1 cellular context compared by ENCODE assay signal in the genomic region with DNA sequence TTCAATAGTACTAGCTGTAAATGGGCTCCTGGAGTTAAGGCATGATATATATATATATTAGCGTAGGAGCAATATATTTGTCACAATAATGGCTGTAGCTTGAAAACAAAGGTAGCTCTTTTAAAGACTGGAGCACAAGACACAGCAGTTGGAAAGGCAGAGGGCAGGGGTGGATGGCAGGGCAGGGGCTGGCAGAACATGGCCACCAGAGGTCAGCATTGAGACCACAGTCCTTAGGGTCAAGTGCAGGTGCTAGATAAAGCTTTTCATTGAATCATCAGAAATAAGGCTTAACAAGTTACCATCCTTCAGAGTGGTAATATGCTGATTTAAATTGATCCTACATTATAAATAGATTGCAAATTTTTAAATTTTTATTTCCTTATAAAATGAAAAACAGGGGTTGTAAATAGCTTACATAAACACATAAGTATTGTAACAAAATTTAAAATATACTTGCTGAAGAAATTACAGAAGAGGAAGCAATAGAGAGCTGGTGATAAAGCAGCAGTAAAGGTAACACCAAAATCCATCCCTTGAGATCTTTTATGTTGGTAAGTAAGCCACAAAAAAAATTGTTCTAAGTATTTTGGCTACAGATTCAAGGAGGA.
TF ChIP-seq lines count a peak whose summit lies in the region.

No MANE protein-coding gene starts in this region.

TF ChIP-seq in WTC11, 78 proteins besides CTCF, POLR2A, EP300 and RAD21 (continued from another document):
- TF ChIP-seq, protein P1, sequence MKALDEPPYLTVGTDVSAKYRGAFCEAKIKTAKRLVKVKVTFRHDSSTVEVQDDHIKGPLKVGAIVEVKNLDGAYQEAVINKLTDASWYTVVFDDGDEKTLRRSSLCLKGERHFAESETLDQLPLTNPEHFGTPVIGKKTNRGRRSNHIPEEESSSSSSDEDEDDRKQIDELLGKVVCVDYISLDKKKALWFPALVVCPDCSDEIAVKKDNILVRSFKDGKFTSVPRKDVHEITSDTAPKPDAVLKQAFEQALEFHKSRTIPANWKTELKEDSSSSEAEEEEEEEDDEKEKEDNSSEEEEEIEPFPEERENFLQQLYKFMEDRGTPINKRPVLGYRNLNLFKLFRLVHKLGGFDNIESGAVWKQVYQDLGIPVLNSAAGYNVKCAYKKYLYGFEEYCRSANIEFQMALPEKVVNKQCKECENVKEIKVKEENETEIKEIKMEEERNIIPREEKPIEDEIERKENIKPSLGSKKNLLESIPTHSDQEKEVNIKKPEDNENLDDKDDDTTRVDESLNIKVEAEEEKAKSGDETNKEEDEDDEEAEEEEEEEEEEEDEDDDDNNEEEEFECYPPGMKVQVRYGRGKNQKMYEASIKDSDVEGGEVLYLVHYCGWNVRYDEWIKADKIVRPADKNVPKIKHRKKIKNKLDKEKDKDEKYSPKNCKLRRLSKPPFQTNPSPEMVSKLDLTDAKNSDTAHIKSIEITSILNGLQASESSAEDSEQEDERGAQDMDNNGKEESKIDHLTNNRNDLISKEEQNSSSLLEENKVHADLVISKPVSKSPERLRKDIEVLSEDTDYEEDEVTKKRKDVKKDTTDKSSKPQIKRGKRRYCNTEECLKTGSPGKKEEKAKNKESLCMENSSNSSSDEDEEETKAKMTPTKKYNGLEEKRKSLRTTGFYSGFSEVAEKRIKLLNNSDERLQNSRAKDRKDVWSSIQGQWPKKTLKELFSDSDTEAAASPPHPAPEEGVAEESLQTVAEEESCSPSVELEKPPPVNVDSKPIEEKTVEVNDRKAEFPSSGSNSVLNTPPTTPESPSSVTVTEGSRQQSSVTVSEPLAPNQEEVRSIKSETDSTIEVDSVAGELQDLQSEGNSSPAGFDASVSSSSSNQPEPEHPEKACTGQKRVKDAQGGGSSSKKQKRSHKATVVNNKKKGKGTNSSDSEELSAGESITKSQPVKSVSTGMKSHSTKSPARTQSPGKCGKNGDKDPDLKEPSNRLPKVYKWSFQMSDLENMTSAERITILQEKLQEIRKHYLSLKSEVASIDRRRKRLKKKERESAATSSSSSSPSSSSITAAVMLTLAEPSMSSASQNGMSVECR (CRISPR knock-in tag; IDR thresholded peaks at IDR 0.05; ENCODE audit: borderline replicate concordance): no peak
- TF ChIP-seq, protein P2, sequence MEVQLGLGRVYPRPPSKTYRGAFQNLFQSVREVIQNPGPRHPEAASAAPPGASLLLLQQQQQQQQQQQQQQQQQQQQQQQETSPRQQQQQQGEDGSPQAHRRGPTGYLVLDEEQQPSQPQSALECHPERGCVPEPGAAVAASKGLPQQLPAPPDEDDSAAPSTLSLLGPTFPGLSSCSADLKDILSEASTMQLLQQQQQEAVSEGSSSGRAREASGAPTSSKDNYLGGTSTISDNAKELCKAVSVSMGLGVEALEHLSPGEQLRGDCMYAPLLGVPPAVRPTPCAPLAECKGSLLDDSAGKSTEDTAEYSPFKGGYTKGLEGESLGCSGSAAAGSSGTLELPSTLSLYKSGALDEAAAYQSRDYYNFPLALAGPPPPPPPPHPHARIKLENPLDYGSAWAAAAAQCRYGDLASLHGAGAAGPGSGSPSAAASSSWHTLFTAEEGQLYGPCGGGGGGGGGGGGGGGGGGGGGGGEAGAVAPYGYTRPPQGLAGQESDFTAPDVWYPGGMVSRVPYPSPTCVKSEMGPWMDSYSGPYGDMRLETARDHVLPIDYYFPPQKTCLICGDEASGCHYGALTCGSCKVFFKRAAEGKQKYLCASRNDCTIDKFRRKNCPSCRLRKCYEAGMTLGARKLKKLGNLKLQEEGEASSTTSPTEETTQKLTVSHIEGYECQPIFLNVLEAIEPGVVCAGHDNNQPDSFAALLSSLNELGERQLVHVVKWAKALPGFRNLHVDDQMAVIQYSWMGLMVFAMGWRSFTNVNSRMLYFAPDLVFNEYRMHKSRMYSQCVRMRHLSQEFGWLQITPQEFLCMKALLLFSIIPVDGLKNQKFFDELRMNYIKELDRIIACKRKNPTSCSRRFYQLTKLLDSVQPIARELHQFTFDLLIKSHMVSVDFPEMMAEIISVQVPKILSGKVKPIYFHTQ (CRISPR knock-in tag; IDR thresholded peaks at IDR 0.05): no peak
- no peak for TF ChIP-seq GABPB1 (CRISPR knock-in tag; IDR thresholded peaks at IDR 0.05)
- TF ChIP-seq, protein P3, sequence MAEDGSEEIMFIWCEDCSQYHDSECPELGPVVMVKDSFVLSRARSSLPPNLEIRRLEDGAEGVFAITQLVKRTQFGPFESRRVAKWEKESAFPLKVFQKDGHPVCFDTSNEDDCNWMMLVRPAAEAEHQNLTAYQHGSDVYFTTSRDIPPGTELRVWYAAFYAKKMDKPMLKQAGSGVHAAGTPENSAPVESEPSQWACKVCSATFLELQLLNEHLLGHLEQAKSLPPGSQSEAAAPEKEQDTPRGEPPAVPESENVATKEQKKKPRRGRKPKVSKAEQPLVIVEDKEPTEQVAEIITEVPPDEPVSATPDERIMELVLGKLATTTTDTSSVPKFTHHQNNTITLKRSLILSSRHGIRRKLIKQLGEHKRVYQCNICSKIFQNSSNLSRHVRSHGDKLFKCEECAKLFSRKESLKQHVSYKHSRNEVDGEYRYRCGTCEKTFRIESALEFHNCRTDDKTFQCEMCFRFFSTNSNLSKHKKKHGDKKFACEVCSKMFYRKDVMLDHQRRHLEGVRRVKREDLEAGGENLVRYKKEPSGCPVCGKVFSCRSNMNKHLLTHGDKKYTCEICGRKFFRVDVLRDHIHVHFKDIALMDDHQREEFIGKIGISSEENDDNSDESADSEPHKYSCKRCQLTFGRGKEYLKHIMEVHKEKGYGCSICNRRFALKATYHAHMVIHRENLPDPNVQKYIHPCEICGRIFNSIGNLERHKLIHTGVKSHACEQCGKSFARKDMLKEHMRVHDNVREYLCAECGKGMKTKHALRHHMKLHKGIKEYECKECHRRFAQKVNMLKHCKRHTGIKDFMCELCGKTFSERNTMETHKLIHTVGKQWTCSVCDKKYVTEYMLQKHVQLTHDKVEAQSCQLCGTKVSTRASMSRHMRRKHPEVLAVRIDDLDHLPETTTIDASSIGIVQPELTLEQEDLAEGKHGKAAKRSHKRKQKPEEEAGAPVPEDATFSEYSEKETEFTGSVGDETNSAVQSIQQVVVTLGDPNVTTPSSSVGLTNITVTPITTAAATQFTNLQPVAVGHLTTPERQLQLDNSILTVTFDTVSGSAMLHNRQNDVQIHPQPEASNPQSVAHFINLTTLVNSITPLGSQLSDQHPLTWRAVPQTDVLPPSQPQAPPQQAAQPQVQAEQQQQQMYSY (CRISPR knock-in tag; IDR thresholded peaks at IDR 0.05): no peak
- TF ChIP-seq, protein P4, sequence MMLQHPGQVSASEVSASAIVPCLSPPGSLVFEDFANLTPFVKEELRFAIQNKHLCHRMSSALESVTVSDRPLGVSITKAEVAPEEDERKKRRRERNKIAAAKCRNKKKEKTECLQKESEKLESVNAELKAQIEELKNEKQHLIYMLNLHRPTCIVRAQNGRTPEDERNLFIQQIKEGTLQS (CRISPR knock-in tag; conservative IDR thresholded peaks at IDR 0.05): no peak
- TF ChIP-seq, protein P5, sequence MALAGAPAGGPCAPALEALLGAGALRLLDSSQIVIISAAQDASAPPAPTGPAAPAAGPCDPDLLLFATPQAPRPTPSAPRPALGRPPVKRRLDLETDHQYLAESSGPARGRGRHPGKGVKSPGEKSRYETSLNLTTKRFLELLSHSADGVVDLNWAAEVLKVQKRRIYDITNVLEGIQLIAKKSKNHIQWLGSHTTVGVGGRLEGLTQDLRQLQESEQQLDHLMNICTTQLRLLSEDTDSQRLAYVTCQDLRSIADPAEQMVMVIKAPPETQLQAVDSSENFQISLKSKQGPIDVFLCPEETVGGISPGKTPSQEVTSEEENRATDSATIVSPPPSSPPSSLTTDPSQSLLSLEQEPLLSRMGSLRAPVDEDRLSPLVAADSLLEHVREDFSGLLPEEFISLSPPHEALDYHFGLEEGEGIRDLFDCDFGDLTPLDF (CRISPR knock-in tag; IDR thresholded peaks at IDR 0.05): no peak
TF ChIP-seq in WTC11: peak in this region for 0.
